In the genomic region with DNA sequence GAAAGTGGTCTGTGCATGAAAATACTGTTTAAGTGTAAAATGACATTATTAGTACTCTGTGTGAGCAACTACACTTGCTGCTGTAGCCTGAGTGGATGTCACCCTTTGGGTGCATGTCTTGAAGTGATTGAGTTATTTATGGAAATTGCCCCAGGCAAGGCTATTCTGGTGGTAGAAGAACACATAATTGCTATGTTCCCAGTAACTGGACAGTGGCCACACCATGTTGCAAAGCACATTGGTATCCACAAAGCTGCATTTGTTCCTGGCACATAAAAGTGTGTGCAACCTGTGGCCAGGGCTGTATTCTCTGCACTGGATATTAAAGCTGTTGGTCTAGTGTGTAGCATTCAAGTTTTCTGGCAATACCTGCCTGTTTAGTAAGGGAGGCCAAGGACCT, we compare ENCODE assay signal across 23 cellular contexts. TPM values are rescaled to one million over a fixed set of nuclear protein-coding genes. Genes with fewer than 3 reads are reported as not detected.
"Had no signal": no experiment of that assay in that cellular context is flagged by ENCODE, and none has a peak within 500 bp of the region (broad histone marks: within the 10 kb centered on the region; RNA-seq: fewer than 3 reads in every experiment).

No MANE protein-coding gene starts in this region.

- H3K4me1 ChIP-seq: prostate gland had no signal

- H3K4me3 ChIP-seq: dorsolateral prefrontal cortex, gastroesophageal sphincter, hepatocyte, prostate gland, sigmoid colon had no signal

- H3K9me3 ChIP-seq: gastroesophageal sphincter, prostate gland, sigmoid colon had no signal

- DNase-seq: cortex of kidney; dorsolateral prefrontal cortex; effector CD8-positive, alpha-beta T cell; glutamatergic neuron; left colon; mammary epithelial cell; naive thymus-derived CD4-positive, alpha-beta T cell; nephron progenitor cell; retina; sigmoid colon; small intestine; stimulated activated CD4-positive, alpha-beta T cell treated with anti-CD3 and anti-CD28 coated beads, Interleukin-12 subunit alpha, Interleukin-12 subunit beta, amount 100 ng/mL, for 4 hours; stimulated activated naive CD4-positive, alpha-beta T cell treated with Interleukin-2 at 50 U/mL for 16 hours; trophoblast cell had no signal

- ATAC-seq: gastroesophageal sphincter; left colon; naive thymus-derived CD4-positive, alpha-beta T cell had no signal

- H3K27ac ChIP-seq: gastroesophageal sphincter, hepatocyte, parathyroid adenoma, prostate gland, sigmoid colon had no signal

- H3K27me3 ChIP-seq: dorsolateral prefrontal cortex, gastroesophageal sphincter, hepatocyte, sigmoid colon had no signal

RNA-seq across cellular contexts. Expression of a gene that starts 30.6 kb away (rescaled TPM):
- total RNA-seq: hepatocyte, left colon, mammary epithelial cell, mesenteric fat pad, mononuclear cell, omental fat pad, prostate gland, urinary bladder had no signal
- polyA plus RNA-seq: fibroblast of lung, hepatocyte, mammary epithelial cell had no signal
